20 cellular contexts compared by ENCODE assay signal in genomic region chr2:180657054-180657453, GRCh38.
A peak's percentile ranks its signal among the peaks of the same experiment; 100 is the strongest.
DNase-seq lines count a peak whose midpoint lies in the region; ATAC-seq and TF ChIP-seq lines count a peak whose summit lies in the region.
"Had no signal": no experiment of that assay in that cellular context is flagged by ENCODE, and none has a peak within 500 bp of the region (broad histone marks: within the 10 kb centered on the region; RNA-seq: fewer than 3 reads in every experiment).

No MANE protein-coding gene starts in this region.

- no peaks in the 10 kb centered on the region for H3K9me3 ChIP-seq in HEK293 (ENCODE audit: control insufficient read depth, insufficient read depth, low read depth, low read length)
- H3K9me3 ChIP-seq in RWPE2 (ENCODE audit: severe bottlenecking), result no peaks in the 10 kb centered on the region
- H3K9me3 ChIP-seq: BLaER1 treated with 17β-estradiol and CSF1 and Interleukin-3, amounts not matched to agents 10 nM and 100 nM; left ventricle myocardium inferior; tibial artery had no signal

- H3K4me1 ChIP-seq in HEK293 (ENCODE audit: control insufficient read depth, insufficient read depth, low read length), result no peaks in the 10 kb centered on the region
- H3K4me1 ChIP-seq in RWPE2 (ENCODE audit: insufficient read depth, poor library complexity, severe bottlenecking), result peaks cover 25% of the 10 kb centered on the region
- H3K4me1 ChIP-seq: left ventricle myocardium inferior, tibial artery had no signal

- POLR2A ChIA-PET in HEK293 (lab: Yijun Ruan, JAX), result no interaction called here
- POLR2A ChIA-PET in T-cell (lab: Charles Lee), result no interaction called here

- no peak overlapping the region for H3K27ac Mint-ChIP-seq in T-cell
- H3K27ac Mint-ChIP-seq: activated CD4-positive, alpha-beta memory T cell treated with anti-CD3 and anti-CD28 coated beads for 36 hours; nephron had no signal

- TF ChIP-seq CTCF in HEK293 (tag by site-specific recombination; IDR thresholded peaks at IDR 0.05), result no peak
- TF ChIP-seq CTCF in RWPE2 (IDR thresholded peaks at IDR 0.05; ENCODE audit: poor library complexity, severe bottlenecking), result no peak
- no peak for TF ChIP-seq CTCF in fibroblast of villous mesenchyme (IDR thresholded peaks at IDR 0.05; ENCODE audit: insufficient read depth, low read depth, low read length)

- H3K4me3 ChIP-seq in HEK293 (ENCODE audit: low read depth, low read length), result no peak overlapping the region
- no peak overlapping the region for H3K4me3 ChIP-seq in RWPE2 (ENCODE audit: severe bottlenecking)
- no peak overlapping the region for H3K4me3 ChIP-seq in fibroblast of villous mesenchyme (ENCODE audit: low read depth, low read length)
- H3K4me3 ChIP-seq: BLaER1 treated with 17β-estradiol and CSF1 and Interleukin-3, amounts not matched to agents 10 nM and 100 nM; left ventricle myocardium inferior; tibial artery had no signal

- ATAC-seq in RWPE2 (ENCODE audit: low read depth), result peak; percentile 55
- ATAC-seq in T-cell (replicated peaks in 1 of 4), result no peak
- ATAC-seq in GM18873 (IDR thresholded peaks at IDR 0.05; ENCODE audit: low FRiP score, unreplicated experiment), result no peak

- H3K36me3 Mint-ChIP-seq in T-cell, result no peaks in the 10 kb centered on the region
- H3K36me3 Mint-ChIP-seq: activated CD4-positive, alpha-beta memory T cell treated with anti-CD3 and anti-CD28 coated beads for 36 hours had no signal

- peaks cover 2 to 12% of the 10 kb centered on the region in 2 donors for H3K27me3 Mint-ChIP-seq in T-cell

- no peak for DNase-seq in RWPE2 (ENCODE audit: low spot score)
- peak; percentile 33 for DNase-seq in fibroblast of villous mesenchyme (ENCODE audit: low read depth)
- peak; percentile 80 for DNase-seq in renal cortical epithelial cell (ENCODE audit: low read depth)
- DNase-seq in HUDEP-2 (lab: John Stamatoyannopoulos, UW; ENCODE audit: unreplicated experiment in 76 of 76), result no peak
- no peak for DNase-seq in T-cell
- DNase-seq: activated CD4-positive, alpha-beta memory T cell treated with anti-CD3 and anti-CD28 coated beads for 36 hours; activated effector memory CD4-positive, alpha-beta T cell treated with Interleukin-2 at 50 U/mL for 16 hours; effector CD8-positive, alpha-beta T cell; KBM-7; left ventricle myocardium inferior; NCI-H187; NCI-H748 treated with DMSO at 0.1 percent for 48 hours; retina; Right ventricle myocardium superior; T-helper 9 cell; tibial artery had no signal

- no peaks in the 10 kb centered on the region for H3K4me1 Mint-ChIP-seq in T-cell

- H3K36me3 ChIP-seq in HEK293 (ENCODE audit: control insufficient read depth in 2 of 2, insufficient read depth in 1 of 2, low read length in 2 of 2) (no peaks in the 10 kb centered on the region), RWPE2 (ENCODE audit: low read depth) (no peaks in the 10 kb centered on the region)
- H3K36me3 ChIP-seq: BLaER1 treated with 17β-estradiol and CSF1 and Interleukin-3, amounts not matched to agents 10 nM and 100 nM; left ventricle myocardium inferior; tibial artery had no signal

- CTCF ChIA-PET in HEK293 (lab: Yijun Ruan, JAX), result interaction anchor here (0.6 kb wide), 1 partner anchor 51 kb away, joined by 3 read pairs; no protein-coding TSS in a partner anchor
- CTCF ChIA-PET in T-cell (lab: Charles Lee), result no interaction called here

- no peak overlapping the region for H3K4me3 Mint-ChIP-seq in T-cell
- H3K4me3 Mint-ChIP-seq: activated CD4-positive, alpha-beta memory T cell treated with anti-CD3 and anti-CD28 coated beads for 36 hours; nephron had no signal

- H3K27ac ChIP-seq in HEK293 (ENCODE audit: extremely low read depth, low read depth, low read length) (no peak overlapping the region), RWPE2 (ENCODE audit: poor library complexity, severe bottlenecking) (peak overlapping the region; percentile 64)
- H3K27ac ChIP-seq: BLaER1 treated with 17β-estradiol and CSF1 and Interleukin-3, amounts not matched to agents 10 nM and 100 nM; left ventricle myocardium inferior; tibial artery had no signal

- no peaks in the 10 kb centered on the region for H3K27me3 ChIP-seq in RWPE2 (ENCODE audit: insufficient read depth, poor library complexity, severe bottlenecking)
- H3K27me3 ChIP-seq: tibial artery had no signal

- no peaks in the 10 kb centered on the region for H3K9me3 Mint-ChIP-seq in T-cell
- H3K9me3 Mint-ChIP-seq: activated CD4-positive, alpha-beta memory T cell treated with anti-CD3 and anti-CD28 coated beads for 36 hours; nephron had no signal

TF ChIP-seq in HEK293, 187 proteins besides CTCF, POLR2A, EP300 and RAD21:
- TF ChIP-seq ZBTB10 (tag by site-specific recombination; IDR thresholded peaks at IDR 0.05), result no peak
- no peak for TF ChIP-seq ZBTB11 (tag by site-specific recombination; conservative IDR thresholded peaks at IDR 0.05; ENCODE audit: low read depth)
- no peak for TF ChIP-seq YY2 (tag by site-specific recombination; IDR thresholded peaks at IDR 0.05)
- no peak for TF ChIP-seq ZNF449 (tag by site-specific recombination; IDR thresholded peaks at IDR 0.05)
- no peak for TF ChIP-seq BCL6B (tag by site-specific recombination; IDR thresholded peaks at IDR 0.05)
- no peak for TF ChIP-seq GLI4 (tag by site-specific recombination; IDR thresholded peaks at IDR 0.05)
- peak; percentile 61; the same call in 1 of the 2 replicates for TF ChIP-seq MZF1 (tag by site-specific recombination; IDR thresholded peaks at IDR 0.05; ENCODE audit: borderline replicate concordance)

Comparison
In these comparisons a context has a peak if more than half of its experiments do, and no peak if none do; other contexts are left out.
1. DNase-seq: peak in fibroblast of villous mesenchyme (single experiment) and renal cortical epithelial cell (single experiment); none in RWPE2 (single experiment), HUDEP-2 (0 of 76) and T-cell (0 of 34).